ENCODE assay signal across 11 cellular contexts in the genomic region with DNA sequence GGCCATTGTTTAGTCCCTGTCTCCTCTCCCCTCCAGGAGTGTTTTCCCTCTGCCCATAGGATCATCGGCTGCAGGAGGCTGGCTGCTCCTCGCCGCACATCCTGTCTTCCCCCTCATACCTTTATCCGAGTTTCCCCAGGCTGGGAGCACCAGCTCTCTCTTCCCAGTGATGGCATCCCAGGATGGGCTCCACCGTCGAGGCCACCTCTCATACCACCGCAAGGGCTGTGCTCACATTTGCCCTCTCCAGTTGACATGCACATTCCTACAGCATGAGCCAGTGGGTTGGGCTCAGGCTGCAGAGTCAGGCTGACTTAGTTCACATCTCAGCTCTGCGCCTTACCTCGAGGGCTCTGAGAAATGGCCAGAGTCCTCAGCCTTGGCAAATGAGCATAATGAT. TPM values are rescaled to one million over a fixed set of nuclear protein-coding genes. Genes with fewer than 3 reads are reported as not detected.
DNase-seq lines count a peak whose midpoint lies in the region; TF ChIP-seq lines count a peak whose summit lies in the region.
"Had no signal": no experiment of that assay in that cellular context is flagged by ENCODE, and none has a peak within 500 bp of the region (broad histone marks: within the 10 kb centered on the region; RNA-seq: fewer than 3 reads in every experiment).

No MANE protein-coding gene starts in this region.

- BruUV-seq in PC-9 (replicated peaks; lab: Mats Ljungman, UMichigan), result no TSS peak

- no peak for TF ChIP-seq CTCF in PC-9 (conservative IDR thresholded peaks at IDR 0.05)
- TF ChIP-seq CTCF in retinal pigment epithelial cell (conservative IDR thresholded peaks at IDR 0.05; ENCODE audit: low read depth, low read length), result no peak
- TF ChIP-seq CTCF in GM20000 (IDR thresholded peaks at IDR 0.05; ENCODE audit: extremely low read depth, missing control alignments), result no peak

- H3K27me3 ChIP-seq in PC-9 (ENCODE audit: insufficient read depth, low read depth), result no peaks in the 10 kb centered on the region
- H3K27me3 ChIP-seq: heart right ventricle, pancreas had no signal

- peaks cover 44% of the 10 kb centered on the region for H3F3A ChIP-seq in PC-9 (ENCODE audit: insufficient read depth, low read depth)

- H3K36me3 ChIP-seq in PC-9 (ENCODE audit: low read depth), result no peaks in the 10 kb centered on the region
- H3K36me3 ChIP-seq: heart right ventricle, pancreas had no signal

- no peak overlapping the region for H2AFZ ChIP-seq in PC-9

- peaks cover 81% of the 10 kb centered on the region for H3K79me2 ChIP-seq in PC-9 (ENCODE audit: low read depth)

- DNase-seq in GM03348 (ENCODE audit: low spot score) (peak; percentile 88), PC-9 (peak; percentile 88 to 96), epithelial cell of prostate (ENCODE audit: low read depth, low spot score) (peak; percentile 56), retinal pigment epithelial cell (ENCODE audit: low read depth) (peak; percentile 83), COLO829 (ENCODE audit: low spot score) (no peak), GM20000 (ENCODE audit: low spot score) (no peak), amygdala (lab: John Stamatoyannopoulos, UW) (no peak)
- DNase-seq: heart right ventricle; NCI-H2081 treated with DMSO at 0.1 percent for 48 hours; pancreas; stimulated activated CD8-positive, alpha-beta memory T cell treated with anti-CD3 and anti-CD28 coated beads, Interleukin-4, amount 100 ng/mL, for 48 hours had no signal

- H4K20me1 ChIP-seq in PC-9 (ENCODE audit: insufficient read depth), result no peaks in the 10 kb centered on the region; the same call in 1 of the 2 replicates

- H3K4me1 ChIP-seq in PC-9 (replicated peaks; ENCODE audit: insufficient read depth), result peaks cover 73% of the 10 kb centered on the region
- H3K4me1 ChIP-seq: pancreas had no signal

- H3K27ac ChIP-seq in PC-9 (peak overlapping the region; percentile 96), epithelial cell of prostate (peak overlapping the region; percentile 44)
- H3K27ac ChIP-seq: heart right ventricle, pancreas had no signal

- POLR2A ChIA-PET in PC-9 (lab: Charles Lee; ENCODE audit: unreplicated experiment), result interaction anchor here (0.5 to 1.2 kb wide), 10 partner anchors 8 to 193 kb away, joined by 3 to 17 read pairs (median 4); a partner anchor contains a TSS

- H3K9me3 ChIP-seq in PC-9 (ENCODE audit: insufficient read depth, low read depth), result no peaks in the 10 kb centered on the region
- H3K9me3 ChIP-seq: heart right ventricle, pancreas had no signal

- H3K9me2 ChIP-seq in PC-9 (ENCODE audit: insufficient read depth), result no peaks in the 10 kb centered on the region

- H3K4me3 ChIP-seq in PC-9, result peak overlapping the region; percentile 72
- no peak overlapping the region for H3K4me3 ChIP-seq in retinal pigment epithelial cell (ENCODE audit: low read length)
- H3K4me3 ChIP-seq: heart right ventricle, pancreas had no signal

- peak overlapping the region; percentile 76 for H3K4me2 ChIP-seq in PC-9

- intact Hi-C loops in PC-9 (cut with micrococcal nuclease; ENCODE audit: unreplicated experiment), result loop anchor here (1.0 to 5.0 kb wide), 4 partner anchors 10 to 107 kb away; a partner anchor contains a TSS

- CTCF ChIA-PET in PC-9 (lab: Charles Lee), result interaction anchor here (0.9 to 1.4 kb wide), 2 partner anchors 10 to 60 kb away, joined by 5 to 7 read pairs; no protein-coding TSS in a partner anchor

RNA-seq across cellular contexts. Expression of a gene that starts 12.1 kb away (rescaled TPM):
- 173 and 178 TPM in 2 replicates for total RNA-seq in PC-9 (2021)

RNA-seq across cellular contexts. Expression of a gene that starts 46.0 kb away (rescaled TPM):
- 128 and 140 TPM in 2 replicates for total RNA-seq in PC-9 (2021)

RNA-seq across cellular contexts. Expression of a gene that starts 52.2 kb away (rescaled TPM):
- total RNA-seq in PC-9 (2021), result 49.9 and 55.7 TPM in 2 replicates

Comparison
In these comparisons a context has a peak if more than half of its experiments do, and no peak if none do; other contexts are left out.
1. DNase-seq: peak in GM03348 (single experiment), PC-9 (2 of 2), epithelial cell of prostate (single experiment) and retinal pigment epithelial cell (single experiment); none in COLO829 (single experiment), GM20000 (single experiment) and amygdala (0 of 56).